In the genomic region with DNA sequence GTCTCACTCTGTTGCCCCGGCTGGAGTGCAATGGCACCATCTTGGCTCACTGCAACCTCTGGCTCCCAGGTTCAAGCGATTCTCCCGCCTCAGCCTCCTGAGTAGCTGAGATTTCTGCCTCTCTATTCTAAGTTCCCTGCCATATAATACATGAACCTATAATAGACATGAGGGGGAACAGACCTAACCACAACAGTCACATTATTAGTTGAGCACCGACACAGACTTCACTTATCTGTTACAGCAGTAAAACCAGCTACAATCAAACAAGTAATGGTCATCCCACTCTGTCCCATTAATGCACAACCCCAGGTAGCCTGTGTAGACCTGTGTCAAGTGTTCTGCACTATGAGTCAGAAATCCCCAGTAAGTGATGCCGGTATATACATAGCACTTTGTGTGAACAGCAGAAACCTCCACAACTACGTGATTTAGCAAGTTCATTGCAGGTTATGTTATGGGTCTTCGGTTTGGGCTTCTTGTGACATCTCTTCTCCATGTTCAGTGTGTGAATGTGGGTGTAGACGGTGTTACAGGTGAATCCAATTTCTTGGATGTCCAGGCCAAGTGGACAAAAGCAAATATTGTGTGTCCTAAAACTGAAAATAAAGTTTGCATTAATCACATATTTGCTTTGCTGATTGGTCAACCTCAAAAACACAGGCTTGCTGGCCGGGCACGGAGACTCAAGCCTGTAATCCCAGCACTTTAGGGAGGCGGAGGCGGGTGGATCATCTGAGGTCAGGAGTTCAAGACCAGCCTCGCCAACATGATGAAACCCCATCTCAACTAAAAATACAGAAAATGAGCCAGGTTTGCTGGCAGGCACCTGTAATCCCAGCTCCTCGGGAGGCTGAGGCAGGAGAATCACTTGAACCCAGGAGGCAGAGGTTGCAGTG, we compare ENCODE assay signal across 16 cellular contexts. TPM values are rescaled to one million over a fixed set of nuclear protein-coding genes. Genes with fewer than 3 reads are reported as not detected.
DNase-seq lines count a peak whose midpoint lies in the region; ATAC-seq, FAIRE-seq and TF ChIP-seq lines count a peak whose summit lies in the region.
"Had no signal": no experiment of that assay in that cellular context is flagged by ENCODE, and none has a peak within 500 bp of the region (broad histone marks: within the 10 kb centered on the region; RNA-seq: fewer than 3 reads in every experiment).

No MANE protein-coding gene starts in this region.

- 56% methylated on average over 14 of the region's 14 CpGs for WGBS in GM12878 (ENCODE audit: insufficient coverage, insufficient replicate concordance, low lambda C conversion rate, missing lambda C conversion rate)

- SMC1A ChIA-PET in GM12878 (lab: Charles Lee; ENCODE audit: uncharacterized antibody, unreplicated experiment) = interaction anchor here (1.1 kb wide), 2 partner anchors 27 to 65 kb away, joined by 3 to 4 read pairs; no protein-coding TSS in a partner anchor

- RAD21 ChIA-PET in GM12878 (lab: Charles Lee; ENCODE audit: unreplicated experiment) = interaction anchor here (0.7 to 4.8 kb wide), 2 partner anchors 16 to 695 kb away, joined by 5 to 42 read pairs; a partner anchor contains a TSS

- no peak for TF ChIP-seq EP300 in GM12878 (IDR thresholded peaks at IDR 0.05; ENCODE audit: borderline replicate concordance in 1 of 2, control insufficient read depth in 1 of 2, low read depth in 2 of 2, low read length in 2 of 2)

- H4K20me1 ChIP-seq in GM12878 (ENCODE audit: control insufficient read depth, insufficient read depth) (no peaks in the 10 kb centered on the region), osteoblast (ENCODE audit: insufficient read depth, low read length) (no peaks in the 10 kb centered on the region)

- no peak for ATAC-seq in GM12878
- ATAC-seq in GM19463 (IDR thresholded peaks at IDR 0.05; ENCODE audit: unreplicated experiment) = no peak

- no peak overlapping the region for H3K9ac ChIP-seq in GM12878 (ENCODE audit: control insufficient read depth, insufficient read depth, low read length)
- H3K9ac ChIP-seq: BLaER1 treated with 17β-estradiol and CSF1 and Interleukin-3, amounts not matched to agents 10 nM and 100 nM had no signal

- in situ Hi-C loops in GM12878 (cut with MboI) = no loop called here

- H3K9me3 ChIP-seq in GM12878 (replicated peaks; ENCODE audit: control insufficient read depth, insufficient read depth, low read length) = no peaks in the 10 kb centered on the region
- H3K9me3 ChIP-seq in osteoblast (ENCODE audit: low read depth, low read length) = no peaks in the 10 kb centered on the region
- H3K9me3 ChIP-seq: BLaER1 treated with 17β-estradiol and CSF1 and Interleukin-3, amounts not matched to agents 10 nM and 100 nM had no signal

- no peak overlapping the region for H2AFZ ChIP-seq in GM12878 (ENCODE audit: control insufficient read depth, low read depth, low read length)
- H2AFZ ChIP-seq in osteoblast (ENCODE audit: low read length) = no peak overlapping the region

- no peaks in the 10 kb centered on the region for H3K27me3 Mint-ChIP-seq in neural crest cell (ENCODE audit: low read depth)
- H3K27me3 Mint-ChIP-seq: CD4-positive, CD25-positive, alpha-beta regulatory T cell had no signal

- H3K79me2 ChIP-seq in GM12878 (ENCODE audit: control insufficient read depth, insufficient read depth, low read length) (peaks cover 9% of the 10 kb centered on the region), osteoblast (ENCODE audit: insufficient read depth, low read length) (no peaks in the 10 kb centered on the region)

- H3K4me1 ChIP-seq in GM12878 (ENCODE audit: control insufficient read depth, insufficient read depth, low read length) = peaks cover 15% of the 10 kb centered on the region
- H3K4me1 ChIP-seq in osteoblast (ENCODE audit: insufficient read depth, low read length) = peaks cover 7% of the 10 kb centered on the region

- H3K27me3 ChIP-seq in GM12878 (replicated peaks in 1 of 2; ENCODE audit: control insufficient read depth in 2 of 2, insufficient read depth in 2 of 2, low read length in 1 of 2) (no peaks in the 10 kb centered on the region), osteoblast (ENCODE audit: insufficient read depth, low read length) (no peaks in the 10 kb centered on the region)
- H3K27me3 ChIP-seq: BLaER1 treated with 17β-estradiol and CSF1 and Interleukin-3, amounts not matched to agents 10 nM and 100 nM had no signal

- no peak for TF ChIP-seq RAD21 in GM12878 (IDR thresholded peaks at IDR 0.05; ENCODE audit: insufficient read depth, low read depth, low read length)

- CTCF ChIA-PET in GM12878 (lab: Yijun Ruan, JAX) = interaction anchor here (0.6 to 7.4 kb wide), 5 partner anchors 8 to 110 kb away, joined by 3 to 84 read pairs (median 5); no protein-coding TSS in a partner anchor

- H3K27ac Mint-ChIP-seq in neural crest cell (ENCODE audit: unreplicated experiment) = no peak overlapping the region
- H3K27ac Mint-ChIP-seq: CD4-positive, CD25-positive, alpha-beta regulatory T cell; HFFc6 had no signal

- peak; percentile 77 for FAIRE-seq in GM12891 (lab: Jason Lieb, UNC)
- FAIRE-seq in GM12878 (lab: Jason Lieb, UNC) = peak; percentile 38
- FAIRE-seq: GM18507 had no signal

- TF ChIP-seq POLR2A in GM12891 (IDR thresholded peaks at IDR 0.05; ENCODE audit: low read depth, low read length) (no peak), GM12878 (IDR thresholded peaks at IDR 0.05; ENCODE audit: low read depth, low read length) (no peak)

- H3K4me3 ChIP-seq in GM12878 (no peak overlapping the region), osteoblast (ENCODE audit: insufficient read depth, low read length) (no peak overlapping the region)
- H3K4me3 ChIP-seq: BLaER1 treated with 17β-estradiol and CSF1 and Interleukin-3, amounts not matched to agents 10 nM and 100 nM had no signal

- TF ChIP-seq CTCF in GM12878 (IDR thresholded peaks at IDR 0.05 in 2 of 3, conservative IDR thresholded peaks at IDR 0.05 in 1 of 3; ENCODE audit: control insufficient read depth in 2 of 3, extremely low read depth in 1 of 3, insufficient read depth in 1 of 3, low read depth in 3 of 3, low read length in 3 of 3) (no peak), neural crest cell (conservative IDR thresholded peaks at IDR 0.05) (no peak), osteoblast (IDR thresholded peaks at IDR 0.05; ENCODE audit: extremely low read depth, low read depth, low read length) (no peak)

- no TSS peak for BruUV-seq in GM12878 (replicated peaks; lab: Mats Ljungman, UMichigan)

- H3K4me3 Mint-ChIP-seq in neural crest cell = peak overlapping the region; percentile 31
- H3K4me3 Mint-ChIP-seq: H9, HFFc6 had no signal

- DNase-seq in GM12891 (ENCODE audit: insufficient read length, low spot score) (no peak), GM12878 (ENCODE audit: low read depth, low spot score) (no peak), neural crest cell (ENCODE audit: low read depth, low spot score) (no peak), osteoblast (ENCODE audit: insufficient read length, low spot score, missing footprints) (no peak)
- DNase-seq: ACHN; CD4-positive, CD25-positive, alpha-beta regulatory T cell; DMS 273 treated with DMSO at 0.1 percent for 48 hours; GOT3; H9; HFFc6; Kasumi-1; KBM-7 had no signal

- intact Hi-C loops in GM12878 (cut with micrococcal nuclease; ENCODE audit: unreplicated experiment) = loop anchor here (5.0 kb wide), 2 partner anchors 49 to 184 kb away; a partner anchor contains a TSS

- no peaks in the 10 kb centered on the region for H3K36me3 Mint-ChIP-seq in neural crest cell (ENCODE audit: low read depth)

- peak overlapping the region; percentile 21; the same call in 1 of the 2 replicates for H3K4me2 ChIP-seq in GM12878 (ENCODE audit: control insufficient read depth, insufficient read depth)
- no peak overlapping the region for H3K4me2 ChIP-seq in osteoblast (ENCODE audit: insufficient read depth, low read length)
- H3K4me2 ChIP-seq: BLaER1 treated with 17β-estradiol and CSF1 and Interleukin-3, amounts not matched to agents 10 nM and 100 nM had no signal

- H3K27ac ChIP-seq in GM12878 (ENCODE audit: control insufficient read depth, insufficient read depth) (peak overlapping the region; percentile 3; the same call in 1 of the 2 replicates), osteoblast (ENCODE audit: low read depth, low read length) (no peak overlapping the region)
- H3K27ac ChIP-seq: BLaER1 treated with 17β-estradiol and CSF1 and Interleukin-3, amounts not matched to agents 10 nM and 100 nM; HL-60 had no signal

- no peaks in the 10 kb centered on the region for H3K9me3 Mint-ChIP-seq in neural crest cell
- H3K9me3 Mint-ChIP-seq: CD4-positive, CD25-positive, alpha-beta regulatory T cell; HFFc6 had no signal

- POLR2A ChIA-PET in GM12878 (lab: Charles Lee) = interaction anchor here (0.6 to 1.7 kb wide), 4 partner anchors 18 to 687 kb away, joined by 3 to 6 read pairs (median 4); a partner anchor contains a TSS

- peaks cover 0 to 6% of the 10 kb centered on the region in 2 experiments; a peak in 2 of 4 replicates for H3K36me3 ChIP-seq in GM12878 (ENCODE audit: control insufficient read depth in 2 of 2, insufficient read depth in 2 of 2, low read length in 1 of 2)
- H3K36me3 ChIP-seq in osteoblast (ENCODE audit: insufficient read depth, low read length) = peaks cover 2% of the 10 kb centered on the region

- peaks cover 25% of the 10 kb centered on the region for H3K4me1 Mint-ChIP-seq in neural crest cell

RNA-seq across cellular contexts. Expression of a gene that starts 3.6 kb away (rescaled TPM):
- 4.4 TPM for polyA plus RNA-seq in GM12891 (2012; ENCODE audit: low read depth, missing spikeins)
- 5.3 and 6.3 TPM in 2 replicates for total RNA-seq in GM12878 (2013; cell fraction: nucleolus; rRNA removed)
- total RNA-seq in GM12878 (2014; rRNA removed) (10.8 and 13.6 TPM in 2 replicates), GM12878 (2014; rRNA removed; fragmentation: Illumina TruSeq; extraction: Trizol) (7.3 and 7.6 TPM in 2 replicates), GM12878 (2021) (14.2 and 14.8 TPM in 2 replicates), neural crest cell (9.7 and 12.5 TPM in 2 replicates), osteoblast (2.9 TPM in 2 replicates)
- 1.5 TPM for polyA plus RNA-seq in GM12878 (2011; ENCODE audit: low read depth)
- polyA plus RNA-seq in GM12878 (2011; rRNA removed) (5.6 and 6.8 TPM in 2 replicates), GM12878 (2014; fragmentation: Illumina TruSeq; extraction: Trizol) (8.1 and 11.7 TPM in 2 replicates), GM12878 (2014; fragmentation: Nextera tagmentation; extraction: Ambion mirVana) (1 to 10 TPM; 4.6 to 5.7 TPM), GM12878 (2014; rRNA removed) (9.4 and 9.8 TPM in 2 replicates), GM12878 (2016; fragmentation: Nextera tagmentation; extraction: Ambion mirVana) (10 to 100 TPM in 1 of 2 experiments, 1 to 10 TPM in 1; 10.0 to 12.3 TPM)
- 10.3 and 10.8 TPM in 2 replicates for polyA plus RNA-seq in GM12878 (2011; cell fraction: cytosol; rRNA removed)
- polyA plus RNA-seq in GM12878 (2011; cell fraction: nucleus; rRNA removed) = 5.8 and 6.5 TPM in 2 replicates
- polyA plus RNA-seq in GM12878 (2012) = 5.1 and 5.9 TPM in 2 replicates
- polyA minus RNA-seq in GM12878 (2011; rRNA and poly(A)+ RNA removed) = 12.1 and 19.3 TPM in 2 replicates
- 4.7 and 5.9 TPM in 2 replicates for polyA minus RNA-seq in GM12878 (2011; cell fraction: cytosol; rRNA and poly(A)+ RNA removed)
- polyA minus RNA-seq in GM12878 (2011; cell fraction: nucleus; rRNA and poly(A)+ RNA removed) = 3.0 and 5.8 TPM in 2 replicates

RNA-seq across cellular contexts. Expression of a gene that starts 3.8 kb away (rescaled TPM):
- 1.2 TPM for polyA plus RNA-seq in GM12891 (2012; ENCODE audit: low read depth, missing spikeins)
- 2.0 and 2.6 TPM in 2 replicates for total RNA-seq in GM12878 (2013; cell fraction: nucleolus; rRNA removed)
- total RNA-seq in GM12878 (2014; rRNA removed) (2.3 and 3.2 TPM in 2 replicates), GM12878 (2014; rRNA removed; fragmentation: Illumina TruSeq; extraction: Trizol) (2.0 and 2.1 TPM in 2 replicates), GM12878 (2021) (2.4 and 2.9 TPM in 2 replicates), neural crest cell (2.6 and 2.9 TPM in 2 replicates), osteoblast (1.8 TPM in 2 replicates)
- 2.5 TPM for polyA plus RNA-seq in GM12878 (2011; ENCODE audit: low read depth)
- polyA plus RNA-seq in GM12878 (2011; rRNA removed) (2.6 and 3.2 TPM in 2 replicates), GM12878 (2014; fragmentation: Illumina TruSeq; extraction: Trizol) (2.7 and 3.0 TPM in 2 replicates), GM12878 (2014; fragmentation: Nextera tagmentation; extraction: Ambion mirVana) (1 to 10 TPM; 1.4 to 2.3 TPM), GM12878 (2014; rRNA removed) (3.6 and 5.3 TPM in 2 replicates), GM12878 (2016; fragmentation: Nextera tagmentation; extraction: Ambion mirVana) (1 to 10 TPM; 2.3 to 4.0 TPM)
- polyA plus RNA-seq in GM12878 (2011; cell fraction: cytosol; rRNA removed) = 5.2 and 6.2 TPM in 2 replicates
- polyA plus RNA-seq in GM12878 (2011; cell fraction: nucleus; rRNA removed) = 3.1 and 4.0 TPM in 2 replicates
- 3.4 and 4.8 TPM in 2 replicates for polyA plus RNA-seq in GM12878 (2012)
- 3.3 and 3.9 TPM in 2 replicates for polyA minus RNA-seq in GM12878 (2011; rRNA and poly(A)+ RNA removed)
- 0.94 and 3.0 TPM in 2 replicates for polyA minus RNA-seq in GM12878 (2011; cell fraction: cytosol; rRNA and poly(A)+ RNA removed)
- 3.5 and 3.9 TPM in 2 replicates for polyA minus RNA-seq in GM12878 (2011; cell fraction: nucleus; rRNA and poly(A)+ RNA removed)

RNA-seq across cellular contexts. Expression of a gene that starts 12.7 kb away (rescaled TPM):
- 7.6 TPM for polyA plus RNA-seq in GM12891 (2012; ENCODE audit: low read depth, missing spikeins)
- total RNA-seq in GM12878 (2013; cell fraction: nucleolus; rRNA removed) = 16.5 and 21.3 TPM in 2 replicates
- total RNA-seq in GM12878 (2014; rRNA removed) (5.7 and 6.8 TPM in 2 replicates), GM12878 (2014; rRNA removed; fragmentation: Illumina TruSeq; extraction: Trizol) (4.4 and 4.7 TPM in 2 replicates), GM12878 (2021) (6.2 and 7.1 TPM in 2 replicates), neural crest cell (1.8 and 1.9 TPM in 2 replicates), osteoblast (5.4 and 6.2 TPM in 2 replicates)
- 7.6 TPM for polyA plus RNA-seq in GM12878 (2011; ENCODE audit: low read depth)
- polyA plus RNA-seq in GM12878 (2011; rRNA removed) (8.3 and 10.0 TPM in 2 replicates), GM12878 (2014; fragmentation: Illumina TruSeq; extraction: Trizol) (6.7 and 7.5 TPM in 2 replicates), GM12878 (2014; fragmentation: Nextera tagmentation; extraction: Ambion mirVana) (1 to 10 TPM; 2.2 to 2.5 TPM), GM12878 (2014; rRNA removed) (5.9 and 7.1 TPM in 2 replicates), GM12878 (2016; fragmentation: Nextera tagmentation; extraction: Ambion mirVana) (1 to 10 TPM; 3.6 to 3.9 TPM)
- 7.9 and 9.5 TPM in 2 replicates for polyA plus RNA-seq in GM12878 (2011; cell fraction: cytosol; rRNA removed)
- 10.4 and 12.5 TPM in 2 replicates for polyA plus RNA-seq in GM12878 (2011; cell fraction: nucleus; rRNA removed)
- 7.3 and 10.3 TPM in 2 replicates for polyA plus RNA-seq in GM12878 (2012)
- polyA minus RNA-seq in GM12878 (2011; rRNA and poly(A)+ RNA removed) = 6.1 and 11.0 TPM in 2 replicates
- polyA minus RNA-seq in GM12878 (2011; cell fraction: cytosol; rRNA and poly(A)+ RNA removed) = 1.4 and 3.2 TPM in 2 replicates
- 3.3 and 3.5 TPM in 2 replicates for polyA minus RNA-seq in GM12878 (2011; cell fraction: nucleus; rRNA and poly(A)+ RNA removed)

RNA-seq across cellular contexts. Expression of a gene that starts 18.0 kb away (rescaled TPM):
- 679 TPM for polyA plus RNA-seq in GM12891 (2012; ENCODE audit: low read depth, missing spikeins)
- 28.3 and 29.3 TPM in 2 replicates for total RNA-seq in GM12878 (2013; cell fraction: nucleolus; rRNA removed)
- total RNA-seq in GM12878 (2014; rRNA removed) = 822 and 988 TPM in 2 replicates
- 779 and 790 TPM in 2 replicates for total RNA-seq in GM12878 (2014; rRNA removed; fragmentation: Illumina TruSeq; extraction: Trizol)
- total RNA-seq in GM12878 (2021) = 630 and 659 TPM in 2 replicates
- polyA plus RNA-seq in GM12878 (2011; ENCODE audit: low read depth) = 509 TPM
- polyA plus RNA-seq in GM12878 (2011; rRNA removed) = 784 and 883 TPM in 2 replicates
- polyA plus RNA-seq in GM12878 (2011; cell fraction: cytosol; rRNA removed) = 460 and 514 TPM in 2 replicates
- polyA plus RNA-seq in GM12878 (2011; cell fraction: nucleus; rRNA removed) = 254 and 281 TPM in 2 replicates
- 373 and 379 TPM in 2 replicates for polyA plus RNA-seq in GM12878 (2012)
- polyA plus RNA-seq in GM12878 (2014; fragmentation: Illumina TruSeq; extraction: Trizol) = 752 and 883 TPM in 2 replicates
- 1,000 to 10,000 TPM; 1,264 to 1,775 TPM for polyA plus RNA-seq in GM12878 (2014; fragmentation: Nextera tagmentation; extraction: Ambion mirVana)
- polyA plus RNA-seq in GM12878 (2014; rRNA removed) = 763 and 801 TPM in 2 replicates
- 1,000 to 10,000 TPM; 1,223 to 1,315 TPM for polyA plus RNA-seq in GM12878 (2016; fragmentation: Nextera tagmentation; extraction: Ambion mirVana)
- polyA minus RNA-seq in GM12878 (2011; rRNA and poly(A)+ RNA removed) = 315 and 352 TPM in 2 replicates
- 102 and 104 TPM in 2 replicates for polyA minus RNA-seq in GM12878 (2011; cell fraction: cytosol; rRNA and poly(A)+ RNA removed)
- 49.7 and 63.3 TPM in 2 replicates for polyA minus RNA-seq in GM12878 (2011; cell fraction: nucleus; rRNA and poly(A)+ RNA removed)
- total RNA-seq in neural crest cell = 317 and 334 TPM in 2 replicates
- total RNA-seq in osteoblast = 249 and 260 TPM in 2 replicates

RNA-seq across cellular contexts. Expression of a gene that starts 46.9 kb away (rescaled TPM):
- 305 TPM for polyA plus RNA-seq in GM12891 (2012; ENCODE audit: low read depth, missing spikeins)
- 82.3 and 85.2 TPM in 2 replicates for total RNA-seq in GM12878 (2013; cell fraction: nucleolus; rRNA removed)
- total RNA-seq in GM12878 (2014; rRNA removed) (208 and 209 TPM in 2 replicates), GM12878 (2014; rRNA removed; fragmentation: Illumina TruSeq; extraction: Trizol) (187 and 189 TPM in 2 replicates), GM12878 (2021) (259 and 260 TPM in 2 replicates), neural crest cell (185 and 192 TPM in 2 replicates), osteoblast (129 and 136 TPM in 2 replicates)
- polyA plus RNA-seq in GM12878 (2011; ENCODE audit: low read depth) = 223 TPM
- polyA plus RNA-seq in GM12878 (2011; rRNA removed) (243 and 335 TPM in 2 replicates), GM12878 (2014; fragmentation: Illumina TruSeq; extraction: Trizol) (182 and 222 TPM in 2 replicates), GM12878 (2014; fragmentation: Nextera tagmentation; extraction: Ambion mirVana) (100 to 1,000 TPM; 199 to 200 TPM), GM12878 (2014; rRNA removed) (253 and 265 TPM in 2 replicates), GM12878 (2016; fragmentation: Nextera tagmentation; extraction: Ambion mirVana) (100 to 1,000 TPM; 309 to 334 TPM)
- polyA plus RNA-seq in GM12878 (2011; cell fraction: cytosol; rRNA removed) = 422 and 450 TPM in 2 replicates
- polyA plus RNA-seq in GM12878 (2011; cell fraction: nucleus; rRNA removed) = 238 and 249 TPM in 2 replicates
- 188 and 204 TPM in 2 replicates for polyA plus RNA-seq in GM12878 (2012)
- 265 and 347 TPM in 2 replicates for polyA minus RNA-seq in GM12878 (2011; rRNA and poly(A)+ RNA removed)
- 80.9 and 94.5 TPM in 2 replicates for polyA minus RNA-seq in GM12878 (2011; cell fraction: cytosol; rRNA and poly(A)+ RNA removed)
- polyA minus RNA-seq in GM12878 (2011; cell fraction: nucleus; rRNA and poly(A)+ RNA removed) = 56.6 and 85.1 TPM in 2 replicates
